17 cellular contexts compared by ENCODE assay signal in genomic region chr22:46370584-46371373, GRCh38. TPM values are rescaled to one million over a fixed set of nuclear protein-coding genes. Genes with fewer than 3 reads are reported as not detected.
DNase-seq lines count a peak whose midpoint lies in the region; ATAC-seq, FAIRE-seq and TF ChIP-seq lines count a peak whose summit lies in the region.
"Had no signal": no experiment of that assay in that cellular context is flagged by ENCODE, and none has a peak within 500 bp of the region (broad histone marks: within the 10 kb centered on the region; RNA-seq: fewer than 3 reads in every experiment).

No MANE protein-coding gene starts in this region.

- POLR2A ChIA-PET in HepG2 (lab: Yijun Ruan, JAX), result interaction anchor here (1.5 kb wide), 2 partner anchors 7 to 8 kb away, joined by 4 to 5 read pairs; no protein-coding TSS in a partner anchor

- no peaks in the 10 kb centered on the region for H3K36me3 ChIP-seq in HepG2 (replicated peaks in 1 of 2; ENCODE audit: control insufficient read depth in 1 of 2, insufficient read depth in 2 of 2, low read length in 2 of 2)
- peaks cover 0 to 2% of the 10 kb centered on the region in 2 donors for H3K36me3 ChIP-seq in thyroid gland
- H3K36me3 ChIP-seq: adrenal gland, upper lobe of right lung had no signal

- H3K27ac ChIP-seq in HepG2 (ENCODE audit: extremely low read length, insufficient read depth, low read length) (peak overlapping the region; percentile 14), thyroid gland (peak overlapping the region in 1 of 3 donors; percentile 75)
- H3K27ac ChIP-seq: adrenal gland, upper lobe of right lung had no signal

- TF ChIP-seq POLR2A in HepG2 (IDR thresholded peaks at IDR 0.05; ENCODE audit: insufficient read depth in 1 of 2, low read depth in 2 of 2, low read length in 2 of 2) (no peak), thyroid gland (IDR thresholded peaks at IDR 0.05) (no peak)

- DNase-seq in activated naive CD4-positive, alpha-beta T cell treated with anti-CD3 and anti-CD28 coated beads, Interleukin-2, amount 10 ng/mL, durations not matched to agents 7 days and 5 days, result peak; percentile 35
- DNase-seq in activated naive CD4-positive, alpha-beta T cell treated with anti-CD3 and anti-CD28 coated beads, Interleukin-2, amount 50 U/mL, for 16 hours, result no peak
- peak; percentile 60 for DNase-seq in activated CD8-positive, alpha-beta memory T cell treated with anti-CD3 and anti-CD28 coated beads, Interleukin-2, amount 10 ng/mL, durations not matched to agents 7 days and 5 days
- DNase-seq in HepG2 (ENCODE audit: low spot score) (peak; percentile 25), thyroid gland (peak; percentile 41 to 48), NCI-H526 treated with DMSO at 0.1 percent for 48 hours (lab: John Stamatoyannopoulos, UW) (no peak), NCI-H345 (lab: John Stamatoyannopoulos, UW) (no peak), GM13977 (ENCODE audit: low spot score) (no peak)
- DNase-seq: activated CD4-positive, alpha-beta T cell treated with anti-CD3 and anti-CD28 coated beads, Interleukin-2, amount 10 ng/mL, durations not matched to agents 24 days and 14 days; adrenal gland; cortex of kidney; DMS79; mammary epithelial cell; NCI-H524; spleen; upper lobe of right lung had no signal

- H3K4me1 Mint-ChIP-seq in activated naive CD4-positive, alpha-beta T cell treated with anti-CD3 and anti-CD28 coated beads, Interleukin-2, amount 10 ng/mL, durations not matched to agents 7 days and 5 days, result peaks cover 27% of the 10 kb centered on the region
- H3K4me1 Mint-ChIP-seq in activated CD8-positive, alpha-beta memory T cell treated with anti-CD3 and anti-CD28 coated beads, Interleukin-2, amount 10 ng/mL, durations not matched to agents 7 days and 5 days, result peaks cover 23% of the 10 kb centered on the region

- peak overlapping the region; percentile 77 for H3K4me2 ChIP-seq in HepG2 (ENCODE audit: low read depth, low read length)

- H3K4me3 ChIP-seq in HepG2 (replicated peaks in 1 of 3; ENCODE audit: insufficient read depth in 1 of 3, low read depth in 2 of 3, low read length in 3 of 3), result peak overlapping the region; percentile 3 to 51 (median 30); a peak in 5 of 6 replicates
- H3K4me3 ChIP-seq in thyroid gland (replicated peaks in 1 of 3), result no peak overlapping the region
- H3K4me3 ChIP-seq: adrenal gland, K562, spleen, upper lobe of right lung had no signal

- ATAC-seq in activated CD8-positive, alpha-beta memory T cell treated with anti-CD3 and anti-CD28 coated beads, Interleukin-2, amount 10 ng/mL, durations not matched to agents 7 days and 5 days, result peak; percentile 37
- peak; percentile 48 for ATAC-seq in HepG2
- ATAC-seq: K562, upper lobe of right lung had no signal

- H3K9me3 ChIP-seq in HepG2 (ENCODE audit: low read length) (no peaks in the 10 kb centered on the region), thyroid gland (no peaks in the 10 kb centered on the region)
- H3K9me3 ChIP-seq: upper lobe of right lung had no signal

- no peak for TF ChIP-seq EP300 in HepG2 (IDR thresholded peaks at IDR 0.05; ENCODE audit: low read depth in 2 of 2, low read length in 2 of 2)
- TF ChIP-seq EP300 in HepG2 (CRISPR knock-in tag; IDR thresholded peaks at IDR 0.05; ENCODE audit: borderline replicate concordance), result no peak

- peaks cover 62% of the 10 kb centered on the region for H3K27me3 Mint-ChIP-seq in activated naive CD4-positive, alpha-beta T cell treated with anti-CD3 and anti-CD28 coated beads, Interleukin-2, amount 10 ng/mL, durations not matched to agents 7 days and 5 days
- H3K27me3 Mint-ChIP-seq in activated CD8-positive, alpha-beta memory T cell treated with anti-CD3 and anti-CD28 coated beads, Interleukin-2, amount 10 ng/mL, durations not matched to agents 7 days and 5 days, result peaks cover 9% of the 10 kb centered on the region

- no peak overlapping the region for H3K27ac Mint-ChIP-seq in activated naive CD4-positive, alpha-beta T cell treated with anti-CD3 and anti-CD28 coated beads, Interleukin-2, amount 10 ng/mL, durations not matched to agents 7 days and 5 days
- H3K27ac Mint-ChIP-seq in activated CD8-positive, alpha-beta memory T cell treated with anti-CD3 and anti-CD28 coated beads, Interleukin-2, amount 10 ng/mL, durations not matched to agents 7 days and 5 days, result peak overlapping the region; percentile 8
- H3K27ac Mint-ChIP-seq: activated CD4-positive, alpha-beta T cell treated with anti-CD3 and anti-CD28 coated beads, Interleukin-2, amount 10 ng/mL, durations not matched to agents 24 days and 14 days had no signal

- no TSS peak for BruUV-seq in HepG2 (replicated peaks; lab: Mats Ljungman, UMichigan)

- H3K79me2 ChIP-seq in HepG2 (ENCODE audit: insufficient read depth, low read length), result no peaks in the 10 kb centered on the region

- no peaks in the 10 kb centered on the region for H4K20me1 ChIP-seq in HepG2 (ENCODE audit: insufficient read depth, low read length)

- H3K4me1 ChIP-seq in HepG2 (ENCODE audit: insufficient read depth, low read length), result peaks cover 36% of the 10 kb centered on the region
- peaks cover 34 to 38% of the 10 kb centered on the region in 2 donors for H3K4me1 ChIP-seq in thyroid gland
- H3K4me1 ChIP-seq: adrenal gland had no signal

- peak overlapping the region; percentile 37 for H2AFZ ChIP-seq in HepG2 (ENCODE audit: low read length)

- H3K4me3 Mint-ChIP-seq in activated naive CD4-positive, alpha-beta T cell treated with anti-CD3 and anti-CD28 coated beads, Interleukin-2, amount 10 ng/mL, durations not matched to agents 7 days and 5 days, result no peak overlapping the region
- no peak overlapping the region for H3K4me3 Mint-ChIP-seq in activated CD8-positive, alpha-beta memory T cell treated with anti-CD3 and anti-CD28 coated beads, Interleukin-2, amount 10 ng/mL, durations not matched to agents 7 days and 5 days
- H3K4me3 Mint-ChIP-seq: activated CD4-positive, alpha-beta T cell treated with anti-CD3 and anti-CD28 coated beads, Interleukin-2, amount 10 ng/mL, durations not matched to agents 24 days and 14 days had no signal

- H3K27me3 ChIP-seq in HepG2 (ENCODE audit: control insufficient read depth in 1 of 2, insufficient read depth in 2 of 2, low read length in 2 of 2), result no peaks in the 10 kb centered on the region
- no peaks in the 10 kb centered on the region for H3K27me3 ChIP-seq in thyroid gland
- H3K27me3 ChIP-seq: upper lobe of right lung had no signal

- peak; percentile 49 for FAIRE-seq in HepG2 (lab: Jason Lieb, UNC)
- FAIRE-seq: K562 had no signal

- in situ Hi-C loops in HepG2 (cut with HindIII; ENCODE audit: extremely low pct_ligation_motif_present, low pct_unique_long_range_greater_than_20kb) (no loop called here), GM13977 (cut with MboI; ENCODE audit: low pct_unique_long_range_greater_than_20kb, low sequenced_read_pairs, unreplicated experiment) (no loop called here)

- CTCF ChIA-PET in activated naive CD4-positive, alpha-beta T cell treated with anti-CD3 and anti-CD28 coated beads, Interleukin-2, amount 10 ng/mL, durations not matched to agents 7 days and 5 days (lab: Charles Lee), result interaction anchor here (1.0 kb wide), 1 partner anchor 28 kb away, joined by 3 read pairs; no protein-coding TSS in a partner anchor
- CTCF ChIA-PET in activated CD8-positive, alpha-beta memory T cell treated with anti-CD3 and anti-CD28 coated beads, Interleukin-2, amount 10 ng/mL, durations not matched to agents 7 days and 5 days (lab: Charles Lee), result interaction anchor here (1.1 kb wide), 1 partner anchor 171 kb away, joined by 8 read pairs; no protein-coding TSS in a partner anchor
- CTCF ChIA-PET in HepG2 (lab: Yijun Ruan, JAX; ENCODE audit: low intra/inter-chr PET ratio, low total read pairs), result interaction anchor here (1.8 kb wide), 1 partner anchor 20 kb away, joined by 5 read pairs; no protein-coding TSS in a partner anchor

- H3K36me3 Mint-ChIP-seq in activated naive CD4-positive, alpha-beta T cell treated with anti-CD3 and anti-CD28 coated beads, Interleukin-2, amount 10 ng/mL, durations not matched to agents 7 days and 5 days, result no peaks in the 10 kb centered on the region
- H3K36me3 Mint-ChIP-seq in activated CD8-positive, alpha-beta memory T cell treated with anti-CD3 and anti-CD28 coated beads, Interleukin-2, amount 10 ng/mL, durations not matched to agents 7 days and 5 days, result peaks cover 2% of the 10 kb centered on the region

- WGBS in HepG2 (ENCODE audit: low lambda C conversion rate), result 0% methylated on average over 7 of the region's 15 CpGs
- 73 to 75% methylated on average over 13 to 15 of the region's 15 CpGs for WGBS in thyroid gland, 2 donors

- peak overlapping the region; percentile 31; the same call in 1 of the 2 replicates for H3K9ac ChIP-seq in HepG2 (ENCODE audit: insufficient read depth, low read depth, low read length)

- intact Hi-C loops in HepG2 (cut with micrococcal nuclease; ENCODE audit: unreplicated experiment), result no loop called here
- intact Hi-C loops in thyroid gland (cut with DNase I), result loop anchor here (10.0 kb wide), 1 partner anchor 94 kb away; no protein-coding TSS in a partner anchor

- TF ChIP-seq RAD21 in HepG2 (CRISPR knock-in tag; IDR thresholded peaks at IDR 0.05), result no peak

- H3K9me3 Mint-ChIP-seq in activated naive CD4-positive, alpha-beta T cell treated with anti-CD3 and anti-CD28 coated beads, Interleukin-2, amount 10 ng/mL, durations not matched to agents 7 days and 5 days, result peaks cover 6% of the 10 kb centered on the region
- H3K9me3 Mint-ChIP-seq in activated CD8-positive, alpha-beta memory T cell treated with anti-CD3 and anti-CD28 coated beads, Interleukin-2, amount 10 ng/mL, durations not matched to agents 7 days and 5 days (ENCODE audit: low read depth), result peaks cover 1% of the 10 kb centered on the region

- TF ChIP-seq CTCF in HepG2 (CRISPR knock-in tag; IDR thresholded peaks at IDR 0.05) (peak; percentile 8; the same call in 1 of the 2 replicates), thyroid gland (IDR thresholded peaks at IDR 0.05) (no peak), GM13977 (IDR thresholded peaks at IDR 0.05; ENCODE audit: extremely low read depth, insufficient read depth, missing control alignments) (no peak)

RNA-seq across cellular contexts. Expression of gene TRMU, which starts 35.3 kb away (rescaled TPM):
- total RNA-seq in activated CD8-positive, alpha-beta memory T cell treated with anti-CD3 and anti-CD28 coated beads, Interleukin-2, amount 10 ng/mL, durations not matched to agents 7 days and 5 days, result 10 to 100 TPM; 86.7 to 89.1 TPM
- total RNA-seq in HepG2 (2016; rRNA removed; fragmentation: Illumina TruSeq; extraction: Trizol) (47.7 and 50.2 TPM in 2 replicates), thyroid gland (100 to 1,000 TPM in 1 of 4 donors, 10 to 100 TPM in 3; 30.7 to 113 (median 49.0) TPM)
- 18.2 and 23.3 TPM in 2 replicates for total RNA-seq in HepG2 (2016; cell fraction: cytosol; rRNA removed; fragmentation: Illumina TruSeq; extraction: Trizol; ENCODE audit: low read depth)
- total RNA-seq in HepG2 (2016; cell fraction: insoluble cytoplasmic fraction; rRNA removed; fragmentation: Illumina TruSeq; extraction: Trizol), result 47.8 and 51.9 TPM in 2 replicates
- total RNA-seq in HepG2 (2016; cell fraction: membrane; rRNA removed; fragmentation: Illumina TruSeq; extraction: Trizol), result 29.1 and 30.8 TPM in 2 replicates
- 60.2 and 64.2 TPM in 2 replicates for total RNA-seq in HepG2 (2016; cell fraction: nucleus; rRNA removed; fragmentation: Illumina TruSeq; extraction: Trizol)
- polyA plus RNA-seq in HepG2 (2011; rRNA removed), result 31.0 and 32.1 TPM in 2 replicates
- 19.1 and 26.5 TPM in 2 replicates for polyA plus RNA-seq in HepG2 (2011; cell fraction: cytosol; rRNA removed)
- 132 and 159 TPM in 2 replicates for polyA plus RNA-seq in HepG2 (2011; cell fraction: nucleus; rRNA removed)
- 26.7 and 28.6 TPM in 2 replicates for polyA plus RNA-seq in HepG2 (2012)
- 8.9 and 10.9 TPM in 2 replicates for polyA plus RNA-seq in HepG2 (2016; cell fraction: cytosol; fragmentation: Illumina TruSeq; extraction: Trizol; ENCODE audit: low read depth)
- 51.8 and 58.5 TPM in 2 replicates for polyA plus RNA-seq in HepG2 (2016; cell fraction: insoluble cytoplasmic fraction; fragmentation: Illumina TruSeq; extraction: Trizol; ENCODE audit: low read depth)
- polyA plus RNA-seq in HepG2 (2016; cell fraction: membrane; fragmentation: Illumina TruSeq; extraction: Trizol; ENCODE audit: low read depth), result 20.5 and 21.0 TPM in 2 replicates
- polyA plus RNA-seq in HepG2 (2016; cell fraction: nucleus; fragmentation: Illumina TruSeq; extraction: Trizol; ENCODE audit: insufficient read depth, low read depth), result 126 and 127 TPM in 2 replicates
- polyA minus RNA-seq in HepG2 (2011; rRNA and poly(A)+ RNA removed; ENCODE audit: low replicate concordance), result 36.9 and 68.5 TPM in 2 replicates
- 9.8 and 12.0 TPM in 2 replicates for polyA minus RNA-seq in HepG2 (2011; cell fraction: cytosol; rRNA and poly(A)+ RNA removed)
- 105 and 171 TPM in 2 replicates for polyA minus RNA-seq in HepG2 (2011; cell fraction: nucleus; rRNA and poly(A)+ RNA removed)

Comparison
In these comparisons a context has a peak if more than half of its experiments do, and no peak if none do; other contexts are left out.
1. DNase-seq: peak in activated naive CD4-positive, alpha-beta T cell treated with anti-CD3 and anti-CD28 coated beads, Interleukin-2, amount 10 ng/mL, durations not matched to agents 7 days and 5 days (single experiment), activated CD8-positive, alpha-beta memory T cell treated with anti-CD3 and anti-CD28 coated beads, Interleukin-2, amount 10 ng/mL, durations not matched to agents 7 days and 5 days (single experiment), HepG2 (single experiment) and thyroid gland (2 of 2); none in activated naive CD4-positive, alpha-beta T cell treated with anti-CD3 and anti-CD28 coated beads, Interleukin-2, amount 50 U/mL, for 16 hours (single experiment), NCI-H526 treated with DMSO at 0.1 percent for 48 hours (single experiment), NCI-H345 (single experiment) and GM13977 (single experiment).
2. H3K4me3 ChIP-seq: peak in HepG2 (3 of 3); none in thyroid gland (0 of 3).